Comparison of ENCODE assay signal across 4 cellular contexts in genomic region chr7:113054272-113054671, GRCh38. TPM values are rescaled to one million over a fixed set of nuclear protein-coding genes. Genes with fewer than 3 reads are reported as not detected.
"Had no signal": no experiment of that assay in that cellular context is flagged by ENCODE, and none has a peak within 500 bp of the region (broad histone marks: within the 10 kb centered on the region; RNA-seq: fewer than 3 reads in every experiment).

No MANE protein-coding gene starts in this region.

RNA-seq across cellular contexts. Expression of gene GPR85, which starts 32.4 kb away (rescaled TPM):
- total RNA-seq: OCI-LY7, PC-3, Peyer's patch, T-cell had no signal
